Comparison of ENCODE assay signal across 8 cellular contexts in the genomic region with DNA sequence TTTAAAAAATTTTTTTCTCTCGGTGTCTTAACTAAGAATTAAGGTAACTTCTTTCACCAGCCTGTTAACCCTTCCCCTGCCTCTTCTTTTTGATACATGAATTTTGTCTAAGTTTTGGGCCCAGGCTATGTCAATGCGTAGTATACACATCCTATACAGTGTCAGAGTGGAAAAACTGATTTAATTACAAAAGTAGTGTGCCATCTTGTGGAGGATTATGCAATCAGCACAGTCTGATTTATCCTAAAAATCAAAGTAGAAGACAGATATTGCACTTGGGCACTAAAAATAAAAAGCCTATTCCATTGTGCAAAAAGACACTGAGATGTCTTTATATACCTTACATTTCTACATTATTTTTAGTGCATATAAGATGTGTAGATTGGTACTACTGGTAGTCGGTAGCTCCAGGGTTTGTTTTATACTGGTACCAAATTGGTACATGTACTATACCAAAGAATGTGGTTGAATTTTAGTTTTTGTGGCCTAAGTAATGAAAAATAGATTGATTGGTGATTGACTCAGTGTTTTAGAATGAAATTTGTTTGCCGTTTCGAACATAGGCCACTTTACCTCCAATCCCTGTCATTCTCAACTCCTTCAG.
DNase-seq lines count a peak whose midpoint lies in the region; ATAC-seq and TF ChIP-seq lines count a peak whose summit lies in the region.

No MANE protein-coding gene starts in this region.

- TF ChIP-seq CTCF in VCaP (conservative IDR thresholded peaks at IDR 0.05), result peak; percentile 85

- no peaks in the 10 kb centered on the region for H3K4me1 Mint-ChIP-seq in activated naive CD8-positive, alpha-beta T cell treated with anti-CD3 and anti-CD28 coated beads, Interleukin-2, amount 10 ng/mL, durations not matched to agents 7 days and 5 days
- H3K4me1 Mint-ChIP-seq in activated naive CD8-positive, alpha-beta T cell treated with anti-CD3 and anti-CD28 coated beads for 36 hours, result peaks cover 10% of the 10 kb centered on the region

- peak; percentile 67 for ATAC-seq in activated naive CD8-positive, alpha-beta T cell treated with anti-CD3 and anti-CD28 coated beads, Interleukin-2, amount 10 ng/mL, durations not matched to agents 7 days and 5 days (ENCODE audit: low read depth)
- ATAC-seq in GM21367 (IDR thresholded peaks at IDR 0.05; ENCODE audit: unreplicated experiment) (no peak), GM21381 (IDR thresholded peaks at IDR 0.05; ENCODE audit: unreplicated experiment) (no peak)

- no peaks in the 10 kb centered on the region for H3K27me3 Mint-ChIP-seq in activated naive CD8-positive, alpha-beta T cell treated with anti-CD3 and anti-CD28 coated beads, Interleukin-2, amount 10 ng/mL, durations not matched to agents 7 days and 5 days
- no peaks in the 10 kb centered on the region for H3K27me3 Mint-ChIP-seq in activated naive CD8-positive, alpha-beta T cell treated with anti-CD3 and anti-CD28 coated beads for 36 hours

- DNase-seq in activated naive CD8-positive, alpha-beta T cell treated with anti-CD3 and anti-CD28 coated beads, Interleukin-2, amount 10 ng/mL, durations not matched to agents 7 days and 5 days, result no peak
- DNase-seq in activated naive CD8-positive, alpha-beta T cell treated with anti-CD3 and anti-CD28 coated beads for 36 hours, result no peak
- peak; percentile 18 to 68 (median 43) for DNase-seq in NCI-H1417 (lab: John Stamatoyannopoulos, UW)
- peak; percentile 78 for DNase-seq in globus pallidus (ENCODE audit: low spot score)
- peak; percentile 20 for DNase-seq in retina

- H3K27ac ChIP-seq in VCaP, result peak overlapping the region; percentile 50

- no peak overlapping the region for H3K4me3 Mint-ChIP-seq in activated naive CD8-positive, alpha-beta T cell treated with anti-CD3 and anti-CD28 coated beads, Interleukin-2, amount 10 ng/mL, durations not matched to agents 7 days and 5 days
- H3K4me3 Mint-ChIP-seq in activated naive CD8-positive, alpha-beta T cell treated with anti-CD3 and anti-CD28 coated beads for 36 hours, result no peak overlapping the region

- POLR2A ChIA-PET in activated naive CD8-positive, alpha-beta T cell treated with anti-CD3 and anti-CD28 coated beads, Interleukin-2, amount 10 ng/mL, durations not matched to agents 7 days and 5 days (lab: Charles Lee), result no interaction called here

- H3K27ac Mint-ChIP-seq in activated naive CD8-positive, alpha-beta T cell treated with anti-CD3 and anti-CD28 coated beads, Interleukin-2, amount 10 ng/mL, durations not matched to agents 7 days and 5 days, result no peak overlapping the region
- no peak overlapping the region for H3K27ac Mint-ChIP-seq in activated naive CD8-positive, alpha-beta T cell treated with anti-CD3 and anti-CD28 coated beads for 36 hours

- H3K9me3 Mint-ChIP-seq in activated naive CD8-positive, alpha-beta T cell treated with anti-CD3 and anti-CD28 coated beads, Interleukin-2, amount 10 ng/mL, durations not matched to agents 7 days and 5 days, result no peaks in the 10 kb centered on the region
- H3K9me3 Mint-ChIP-seq in activated naive CD8-positive, alpha-beta T cell treated with anti-CD3 and anti-CD28 coated beads for 36 hours, result no peaks in the 10 kb centered on the region

- H3K36me3 Mint-ChIP-seq in activated naive CD8-positive, alpha-beta T cell treated with anti-CD3 and anti-CD28 coated beads, Interleukin-2, amount 10 ng/mL, durations not matched to agents 7 days and 5 days, result peaks cover 12% of the 10 kb centered on the region
- peaks cover 14% of the 10 kb centered on the region for H3K36me3 Mint-ChIP-seq in activated naive CD8-positive, alpha-beta T cell treated with anti-CD3 and anti-CD28 coated beads for 36 hours

Comparison
In these comparisons a context has a peak if more than half of its experiments do, and no peak if none do; other contexts are left out.
1. DNase-seq: peak in NCI-H1417 (3 of 3), globus pallidus (single experiment) and retina (single experiment); none in activated naive CD8-positive, alpha-beta T cell treated with anti-CD3 and anti-CD28 coated beads, Interleukin-2, amount 10 ng/mL, durations not matched to agents 7 days and 5 days (single experiment) and activated naive CD8-positive, alpha-beta T cell treated with anti-CD3 and anti-CD28 coated beads for 36 hours (single experiment).